ENCODE assay signal across 8 cellular contexts in genomic region chr5:133245191-133246052, GRCh38.
A peak's percentile ranks its signal among the peaks of the same experiment; 100 is the strongest.
DNase-seq lines count a peak whose midpoint lies in the region; ATAC-seq, FAIRE-seq and TF ChIP-seq lines count a peak whose summit lies in the region.

No MANE protein-coding gene starts in this region.

- no peak for TF ChIP-seq POLR2A in H54 (IDR thresholded peaks at IDR 0.05; ENCODE audit: low read depth, low read length)

- CTCF ChIA-PET in AG04450 (lab: Charles Lee): interaction anchor here (5.4 kb wide), 1 partner anchor 134 kb away, joined by 68 read pairs; no protein-coding TSS in a partner anchor

- no peaks in the 10 kb centered on the region for H3K9me3 ChIP-seq in AG04450 (ENCODE audit: control insufficient read depth, insufficient read depth, low read length)
- no peaks in the 10 kb centered on the region for H3K9me3 ChIP-seq in SJSA1 (replicated peaks)

- ATAC-seq in GM18517 (IDR thresholded peaks at IDR 0.05; ENCODE audit: unreplicated experiment): no peak

- no peaks in the 10 kb centered on the region for H3K27me3 ChIP-seq in AG04450 (ENCODE audit: control insufficient read depth, insufficient read depth, low read length)
- H3K27me3 ChIP-seq in SJSA1 (replicated peaks): no peaks in the 10 kb centered on the region

- H3K27ac ChIP-seq in AG04450 (ENCODE audit: low read depth, low read length) (peak overlapping the region; percentile 84), SJSA1 (peak overlapping the region; percentile 90)

- peak; percentile 85 for DNase-seq in AG04450 (ENCODE audit: low read depth, low spot score)
- peak; percentile 91 for DNase-seq in H54 (ENCODE audit: insufficient read length, low spot score)
- DNase-seq in SJSA1 (ENCODE audit: low read depth in 1 of 2, low spot score in 2 of 2): peak; percentile 99 to 100
- peak; percentile 88 for DNase-seq in fibroblast of villous mesenchyme (ENCODE audit: low read depth)
- DNase-seq in stimulated activated CD8-positive, alpha-beta memory T cell treated with anti-CD3 and anti-CD28 coated beads, Interleukin-15, amount 100 ng/mL, for 48 hours (ENCODE audit: low read depth in 2 of 2): peak; percentile 37 to 54
- no peak for DNase-seq in NCI-H1105 (lab: John Stamatoyannopoulos, UW)
- DNase-seq in SK-N-DZ (ENCODE audit: low spot score): no peak

- no peaks in the 10 kb centered on the region for H3K36me3 ChIP-seq in SJSA1

- H3K4me1 ChIP-seq in SJSA1 (replicated peaks): peaks cover 75% of the 10 kb centered on the region

- no peak overlapping the region for H3K4me3 ChIP-seq in AG04450 (ENCODE audit: low read depth, low read length)
- no peak overlapping the region for H3K4me3 ChIP-seq in SJSA1
- H3K4me3 ChIP-seq in fibroblast of villous mesenchyme (ENCODE audit: low read depth, low read length): no peak overlapping the region

- no peak for TF ChIP-seq CTCF in AG04450 (IDR thresholded peaks at IDR 0.05; ENCODE audit: low read depth, low read length)
- no peak for TF ChIP-seq CTCF in fibroblast of villous mesenchyme (IDR thresholded peaks at IDR 0.05; ENCODE audit: insufficient read depth, low read depth, low read length)

- FAIRE-seq in H54 (lab: Jason Lieb, UNC): peak; percentile 84

- POLR2A ChIA-PET in AG04450 (lab: Yijun Ruan, JAX): interaction anchor here (0.7 kb wide), 1 partner anchor 684 kb away, joined by 4 read pairs; no protein-coding TSS in a partner anchor

Comparison
In these comparisons a context has a peak if more than half of its experiments do, and no peak if none do; other contexts are left out.
1. DNase-seq: peak in AG04450 (single experiment), H54 (single experiment), SJSA1 (2 of 2), fibroblast of villous mesenchyme (single experiment) and stimulated activated CD8-positive, alpha-beta memory T cell treated with anti-CD3 and anti-CD28 coated beads, Interleukin-15, amount 100 ng/mL, for 48 hours (2 of 2); none in NCI-H1105 (single experiment) and SK-N-DZ (single experiment).